In genomic region chr16:1125471-1125870, GRCh38 we compare ENCODE assay signal across 11 cellular contexts. TPM values are rescaled to one million over a fixed set of nuclear protein-coding genes. Genes with fewer than 3 reads are reported as not detected.
DNase-seq lines count a peak whose midpoint lies in the region; ATAC-seq and TF ChIP-seq lines count a peak whose summit lies in the region.
"Had no signal": no experiment of that assay in that cellular context is flagged by ENCODE, and none has a peak within 500 bp of the region (broad histone marks: within the 10 kb centered on the region; RNA-seq: fewer than 3 reads in every experiment).

No MANE protein-coding gene starts in this region.

- no peaks in the 10 kb centered on the region for H3K4me1 ChIP-seq in body of pancreas
- H3K4me1 ChIP-seq: SJSA1 had no signal

- DNase-seq in DMS 273 (lab: John Stamatoyannopoulos, UW; ENCODE audit: unreplicated experiment) (peak; percentile 85), DMS 273 treated with DMSO at 0.1 percent for 48 hours (lab: John Stamatoyannopoulos, UW) (no peak), NCI-H2196 treated with DMSO at 0.1 percent for 48 hours (lab: John Stamatoyannopoulos, UW; ENCODE audit: unreplicated experiment) (peak; percentile 83), body of pancreas (peak in 3 of 4 donors; percentile 44 to 48 (median 46)), HuH-7.5 (ENCODE audit: low spot score) (no peak), ureter (ENCODE audit: low spot score) (no peak)
- peak; percentile 34 for DNase-seq in stimulated activated CD4-positive, alpha-beta T cell treated with anti-CD3 and anti-CD28 coated beads, Interleukin-12 subunit alpha, Interleukin-12 subunit beta, amount 100 ng/mL, for 4 hours
- no peak for DNase-seq in natural killer cell treated with Interleukin-12 subunit alpha and Interleukin-12 subunit beta and Interleukin-15 and Interleukin-18, amount 100 ng/mL, for 72 hours (ENCODE audit: low spot score)
- DNase-seq: activated naive CD8-positive, alpha-beta T cell treated with anti-CD3 and anti-CD28 coated beads, Interleukin-2, amount 10 ng/mL, durations not matched to agents 7 days and 5 days had no signal

- no peaks in the 10 kb centered on the region for H3K36me3 ChIP-seq in body of pancreas (replicated peaks in 1 of 2; ENCODE audit: insufficient read depth in 1 of 2, low read depth in 2 of 2)
- H3K36me3 ChIP-seq: SJSA1 had no signal

- no peaks in the 10 kb centered on the region for H3K27me3 ChIP-seq in body of pancreas

- ATAC-seq in body of pancreas: peak; percentile 17
- ATAC-seq in natural killer cell treated with Interleukin-12 subunit alpha and Interleukin-12 subunit beta and Interleukin-15 and Interleukin-18, amount 100 ng/mL, for 72 hours: no peak

- H3K27me3 Mint-ChIP-seq in natural killer cell treated with Interleukin-12 subunit alpha and Interleukin-12 subunit beta and Interleukin-15 and Interleukin-18, amount 100 ng/mL, for 72 hours: no peaks in the 10 kb centered on the region
- H3K27me3 Mint-ChIP-seq: activated naive CD8-positive, alpha-beta T cell treated with anti-CD3 and anti-CD28 coated beads, Interleukin-2, amount 10 ng/mL, durations not matched to agents 7 days and 5 days had no signal

- intact Hi-C loops in body of pancreas (cut with DNase I): no loop called here

- TF ChIP-seq CTCF in body of pancreas (IDR thresholded peaks at IDR 0.05): no peak

- no peaks in the 10 kb centered on the region for H3K9me3 Mint-ChIP-seq in natural killer cell treated with Interleukin-12 subunit alpha and Interleukin-12 subunit beta and Interleukin-15 and Interleukin-18, amount 100 ng/mL, for 72 hours
- H3K9me3 Mint-ChIP-seq: activated naive CD8-positive, alpha-beta T cell treated with anti-CD3 and anti-CD28 coated beads, Interleukin-2, amount 10 ng/mL, durations not matched to agents 7 days and 5 days had no signal

- TF ChIP-seq POLR2A in body of pancreas (IDR thresholded peaks at IDR 0.05): no peak

- H3K4me3 ChIP-seq in body of pancreas: no peak overlapping the region
- H3K4me3 ChIP-seq: SJSA1 had no signal

- no peaks in the 10 kb centered on the region for H3K9me3 ChIP-seq in body of pancreas
- H3K9me3 ChIP-seq: SJSA1 had no signal

- H3K27ac Mint-ChIP-seq in natural killer cell treated with Interleukin-12 subunit alpha and Interleukin-12 subunit beta and Interleukin-15 and Interleukin-18, amount 100 ng/mL, for 72 hours: no peak overlapping the region
- H3K27ac Mint-ChIP-seq: activated naive CD8-positive, alpha-beta T cell treated with anti-CD3 and anti-CD28 coated beads, Interleukin-2, amount 10 ng/mL, durations not matched to agents 7 days and 5 days had no signal

- H3K36me3 Mint-ChIP-seq in natural killer cell treated with Interleukin-12 subunit alpha and Interleukin-12 subunit beta and Interleukin-15 and Interleukin-18, amount 100 ng/mL, for 72 hours: no peaks in the 10 kb centered on the region
- H3K36me3 Mint-ChIP-seq: activated naive CD8-positive, alpha-beta T cell treated with anti-CD3 and anti-CD28 coated beads, Interleukin-2, amount 10 ng/mL, durations not matched to agents 7 days and 5 days had no signal

- WGBS in body of pancreas, 2 donors: 53% methylated on average over 16 of the region's 18 CpGs; no CpG with 5 or more reads in 1 of the 2 donors

- no peak overlapping the region for H3K4me3 Mint-ChIP-seq in natural killer cell treated with Interleukin-12 subunit alpha and Interleukin-12 subunit beta and Interleukin-15 and Interleukin-18, amount 100 ng/mL, for 72 hours
- H3K4me3 Mint-ChIP-seq: activated naive CD8-positive, alpha-beta T cell treated with anti-CD3 and anti-CD28 coated beads, Interleukin-2, amount 10 ng/mL, durations not matched to agents 7 days and 5 days had no signal

- H3K27ac ChIP-seq in body of pancreas: no peak overlapping the region
- H3K27ac ChIP-seq: 22Rv1, SJSA1 had no signal

- no peaks in the 10 kb centered on the region for H3K4me1 Mint-ChIP-seq in natural killer cell treated with Interleukin-12 subunit alpha and Interleukin-12 subunit beta and Interleukin-15 and Interleukin-18, amount 100 ng/mL, for 72 hours (ENCODE audit: low read depth in 2 of 2)
- H3K4me1 Mint-ChIP-seq: activated naive CD8-positive, alpha-beta T cell treated with anti-CD3 and anti-CD28 coated beads, Interleukin-2, amount 10 ng/mL, durations not matched to agents 7 days and 5 days had no signal

RNA-seq across cellular contexts. Expression of gene CACNA1H, which starts 27.4 kb away (rescaled TPM):
- total RNA-seq in body of pancreas (10 to 100 TPM in 1 of 2 donors, 1 to 10 TPM in 1; 7.3 to 15.2 TPM), ureter (24.4 TPM)
- under 1 TPM; 0.21 to 0.31 TPM for total RNA-seq in natural killer cell treated with Interleukin-12 subunit alpha and Interleukin-12 subunit beta and Interleukin-15 and Interleukin-18, amount 100 ng/mL, for 72 hours
- total RNA-seq: SJSA1 had no signal

RNA-seq across cellular contexts. Expression of gene C1QTNF8, which starts 29.4 kb away (rescaled TPM):
- total RNA-seq in body of pancreas: not detected
- not detected for total RNA-seq in natural killer cell treated with Interleukin-12 subunit alpha and Interleukin-12 subunit beta and Interleukin-15 and Interleukin-18, amount 100 ng/mL, for 72 hours
- total RNA-seq in ureter: not detected
- total RNA-seq: activated naive CD8-positive, alpha-beta T cell treated with anti-CD3 and anti-CD28 coated beads, Interleukin-2, amount 10 ng/mL, durations not matched to agents 7 days and 5 days; SJSA1 had no signal

RNA-seq across cellular contexts. Expression of gene SSTR5, which starts 52.9 kb away (rescaled TPM):
- total RNA-seq in body of pancreas (1 to 10 TPM in 1 of 2 donors, not detected in 1; 2.3 TPM), ureter (0.47 TPM)
- not detected for total RNA-seq in natural killer cell treated with Interleukin-12 subunit alpha and Interleukin-12 subunit beta and Interleukin-15 and Interleukin-18, amount 100 ng/mL, for 72 hours
- total RNA-seq: activated naive CD8-positive, alpha-beta T cell treated with anti-CD3 and anti-CD28 coated beads, Interleukin-2, amount 10 ng/mL, durations not matched to agents 7 days and 5 days; SJSA1 had no signal

Comparison
In these comparisons a context has a peak if more than half of its experiments do, and no peak if none do; other contexts are left out.
1. DNase-seq: peak in DMS 273 (single experiment), NCI-H2196 treated with DMSO at 0.1 percent for 48 hours (single experiment), body of pancreas (3 of 4) and stimulated activated CD4-positive, alpha-beta T cell treated with anti-CD3 and anti-CD28 coated beads, Interleukin-12 subunit alpha, Interleukin-12 subunit beta, amount 100 ng/mL, for 4 hours (single experiment); none in DMS 273 treated with DMSO at 0.1 percent for 48 hours (single experiment), natural killer cell treated with Interleukin-12 subunit alpha and Interleukin-12 subunit beta and Interleukin-15 and Interleukin-18, amount 100 ng/mL, for 72 hours (single experiment), HuH-7.5 (single experiment) and ureter (single experiment).
2. RNA of gene CACNA1H, which starts 27.4 kb away (total RNA-seq): 24.4 TPM in ureter (single experiment) and 7.3 to 15.2 TPM in body of pancreas; 0.21 to 0.31 TPM in natural killer cell treated with Interleukin-12 subunit alpha and Interleukin-12 subunit beta and Interleukin-15 and Interleukin-18, amount 100 ng/mL, for 72 hours; every median in the first group is over 4 times any median in the second.